Comparison of ENCODE assay signal across 8 cellular contexts in genomic region chr4:150867148-150867547, GRCh38.
DNase-seq lines count a peak whose midpoint lies in the region; ATAC-seq, FAIRE-seq and TF ChIP-seq lines count a peak whose summit lies in the region.

No MANE protein-coding gene starts in this region.

- H3K27me3 ChIP-seq in H1 (replicated peaks in 1 of 4; ENCODE audit: control insufficient read depth in 3 of 4, extremely low read depth in 1 of 4, insufficient read depth in 3 of 4, low read length in 3 of 4) = no peaks in the 10 kb centered on the region
- H3K27me3 ChIP-seq in mesendoderm (ENCODE audit: insufficient read depth, low read length, poor library complexity) = no peaks in the 10 kb centered on the region

- H4K20me1 ChIP-seq in H1 (replicated peaks in 1 of 2; ENCODE audit: control insufficient read depth in 1 of 2, insufficient read depth in 2 of 2, low read length in 2 of 2) = no peaks in the 10 kb centered on the region

- no peak overlapping the region for H3K23ac ChIP-seq in H1 (ENCODE audit: insufficient read length)
- H3K23ac ChIP-seq in mesendoderm (ENCODE audit: low read length) = no peak overlapping the region

- H2AK5ac ChIP-seq in H1 (ENCODE audit: low read depth, low read length) = no peak overlapping the region
- no peak overlapping the region for H2AK5ac ChIP-seq in mesendoderm (ENCODE audit: low read length)

- no peak overlapping the region for H3K18ac ChIP-seq in H1 (ENCODE audit: extremely low read depth, low read length)
- H3K18ac ChIP-seq in mesendoderm (ENCODE audit: low read length) = no peak overlapping the region

- H3K4me2 ChIP-seq in H1 (ENCODE audit: insufficient read depth in 1 of 2, low read depth in 2 of 2, low read length in 2 of 2) = no peak overlapping the region
- H3K4me2 ChIP-seq in mesendoderm (ENCODE audit: low read length) = no peak overlapping the region

- no peaks in the 10 kb centered on the region for H3K9me3 ChIP-seq in H1 (ENCODE audit: insufficient read depth in 2 of 2, low read depth in 1 of 2, low read length in 1 of 2)

- H3K27ac ChIP-seq in H1 (ENCODE audit: low read depth, low read length) (no peak overlapping the region), mesendoderm (ENCODE audit: low read depth, low read length) (no peak overlapping the region)

- CTCF ChIA-PET in H1 (lab: Charles Lee; ENCODE audit: partially characterized antibody) = interaction anchor here (0.6 to 3.3 kb wide), 29 partner anchors 9 to 653 kb away, joined by 3 to 10 read pairs (median 3); no protein-coding TSS in a partner anchor

- H2BK20ac ChIP-seq in H1 (ENCODE audit: low read length) = no peak overlapping the region

- H2BK120ac ChIP-seq in H1 (replicated peaks; ENCODE audit: low read depth, low read length) (no peak overlapping the region), mesendoderm (ENCODE audit: low read depth, low read length) (no peak overlapping the region)

- peaks cover 0 to 17% (median 0%) of the 10 kb centered on the region in 4 experiments; a peak in 1 of 8 replicates for H3K36me3 ChIP-seq in H1 (ENCODE audit: control insufficient read depth in 2 of 4, insufficient read depth in 4 of 4, low read length in 3 of 4)
- H3K36me3 ChIP-seq in mesendoderm (ENCODE audit: control insufficient read depth, insufficient read depth, low read length) = no peaks in the 10 kb centered on the region

- H2BK5ac ChIP-seq in H1 (ENCODE audit: low read depth, low read length) (no peak overlapping the region), mesendoderm (ENCODE audit: low read length) (no peak overlapping the region)

- no peak overlapping the region for H4K91ac ChIP-seq in H1 (replicated peaks; ENCODE audit: insufficient read length, low read length)

- ATAC-seq in HG02588 (IDR thresholded peaks at IDR 0.05; ENCODE audit: unreplicated experiment) (peak; percentile 84), GM18505 (IDR thresholded peaks at IDR 0.05; ENCODE audit: unreplicated experiment) (no peak)

- no peaks in the 10 kb centered on the region for H3K79me2 ChIP-seq in H1 (ENCODE audit: control insufficient read depth in 1 of 2, insufficient read depth in 2 of 2, low read length in 2 of 2)
- no peaks in the 10 kb centered on the region for H3K79me2 ChIP-seq in mesendoderm (ENCODE audit: control insufficient read depth, insufficient read depth, low read length)

- H3K23me2 ChIP-seq in H1 (ENCODE audit: low read depth, low read length) = no peaks in the 10 kb centered on the region

- no peak overlapping the region for H3K14ac ChIP-seq in H1 (ENCODE audit: insufficient read length)

- H3K4me3 ChIP-seq in AG10803 (ENCODE audit: low read length) (no peak overlapping the region), GM12864 (ENCODE audit: low read depth, low read length) (no peak overlapping the region), H1 (ENCODE audit: extremely low read depth in 1 of 4, insufficient read depth in 2 of 4, low read depth in 3 of 4, low read length in 4 of 4) (no peak overlapping the region), mesendoderm (ENCODE audit: low read length) (no peak overlapping the region)

- TF ChIP-seq RAD21 in H1 (IDR thresholded peaks at IDR 0.05 in 1 of 2, conservative IDR thresholded peaks at IDR 0.05 in 1 of 2; ENCODE audit: low read depth in 2 of 2, low read length in 2 of 2) = peak; percentile 73 to 75

- DNase-seq in AG10803 (ENCODE audit: low read depth) (peak; percentile 79), GM12864 (ENCODE audit: low read depth) (peak; percentile 60), NAMALWA (ENCODE audit: low spot score) (peak; percentile 93), SHP77 (lab: John Stamatoyannopoulos, UW) (peak; percentile 56 to 60), H1 (ENCODE audit: low read depth in 1 of 2, low spot score in 2 of 2) (no peak), mesendoderm (peak; percentile 87)

- TF ChIP-seq EP300 in H1 (IDR thresholded peaks at IDR 0.05; ENCODE audit: borderline replicate concordance in 1 of 2, low read depth in 2 of 2, low read length in 2 of 2) = no peak

- no peak for FAIRE-seq in H1 (lab: Jason Lieb, UNC)

- no peak overlapping the region for H3K56ac ChIP-seq in H1 (replicated peaks; ENCODE audit: insufficient read length, low read depth, low read length)
- H3K56ac ChIP-seq in mesendoderm (ENCODE audit: low read length) = no peak overlapping the region

- TF ChIP-seq POLR2A in H1 (IDR thresholded peaks at IDR 0.05; ENCODE audit: control extremely low read depth in 1 of 2, low read depth in 2 of 2, low read length in 2 of 2) (no peak), GM18505 (IDR thresholded peaks at IDR 0.05; ENCODE audit: borderline replicate concordance, extremely low read depth, insufficient read depth, insufficient read length) (no peak)

- H4K5ac ChIP-seq in H1 (ENCODE audit: insufficient read length, low read depth, low read length) = no peak overlapping the region
- H4K5ac ChIP-seq in mesendoderm (ENCODE audit: low read length) = no peak overlapping the region

- H4K8ac ChIP-seq in H1 (ENCODE audit: extremely low read depth, insufficient read depth, low read length) (no peak overlapping the region), mesendoderm (ENCODE audit: low read depth, low read length) (no peak overlapping the region)

- H3K4me1 ChIP-seq in H1 (replicated peaks in 1 of 4; ENCODE audit: control insufficient read depth in 3 of 4, insufficient read depth in 4 of 4, low read length in 3 of 4) (no peaks in the 10 kb centered on the region), mesendoderm (ENCODE audit: control insufficient read depth, low read depth, low read length) (no peaks in the 10 kb centered on the region)

- H2AFZ ChIP-seq in H1 (ENCODE audit: low read length) = no peak overlapping the region

- H3K9ac ChIP-seq in H1 (replicated peaks in 1 of 4; ENCODE audit: extremely low read depth in 1 of 4, low read depth in 3 of 4, low read length in 3 of 4) (no peak overlapping the region), mesendoderm (ENCODE audit: low read length) (no peak overlapping the region)

- H2BK12ac ChIP-seq in H1 (ENCODE audit: low read depth, low read length) = no peak overlapping the region

- TF ChIP-seq CTCF in AG10803 (conservative IDR thresholded peaks at IDR 0.05; ENCODE audit: low read length) (peak; percentile 66), GM12864 (IDR thresholded peaks at IDR 0.05; ENCODE audit: low read depth, low read length, missing control alignments) (peak; percentile 33), H1 (IDR thresholded peaks at IDR 0.05; ENCODE audit: control extremely low read depth in 1 of 3, insufficient read depth in 1 of 3, low read depth in 1 of 3, low read length in 3 of 3) (peak in 2 of 3 experiments; percentile 35 to 50; a peak in 2 of 4 replicates)

- H3K4ac ChIP-seq in H1 (replicated peaks; ENCODE audit: insufficient read length, low read depth, low read length) (no peak overlapping the region), mesendoderm (ENCODE audit: low read depth, low read length) (no peak overlapping the region)

- H3K79me1 ChIP-seq in H1 (ENCODE audit: low read depth, low read length) (no peaks in the 10 kb centered on the region), mesendoderm (ENCODE audit: low read length) (no peaks in the 10 kb centered on the region)

- WGBS in H1 (ENCODE audit: extremely low coverage in 1 of 2, insufficient coverage in 1 of 2, insufficient read length in 1 of 2, insufficient replicate concordance in 2 of 2, low coverage in 1 of 2, low lambda C conversion rate in 2 of 2, missing lambda C conversion rate in 1 of 2), 2 experiments = 63% methylated on average over 4 of the region's 4 CpGs; no CpG with 5 or more reads in 1 of the 2 experiments
- WGBS in mesendoderm (ENCODE audit: extremely low coverage, insufficient coverage, low lambda C conversion rate) = no CpG with 5 or more reads among the region's 4 CpGs

- POLR2A ChIA-PET in H1 (lab: Charles Lee; ENCODE audit: partially characterized antibody) = interaction anchor here (0.6 to 0.7 kb wide), 3 partner anchors 72 to 564 kb away, joined by 3 to 4 read pairs (median 3); no protein-coding TSS in a partner anchor

- H2BK15ac ChIP-seq in H1 (ENCODE audit: low read length) = no peak overlapping the region
- no peak overlapping the region for H2BK15ac ChIP-seq in mesendoderm (replicated peaks; ENCODE audit: low read depth)

TF ChIP-seq in H1, 55 proteins besides CTCF, POLR2A, EP300 and RAD21:
- TF ChIP-seq MAFK (IDR thresholded peaks at IDR 0.05; ENCODE audit: low read depth, low read length) = peak; percentile 27; the same call in 1 of the 2 replicates
- TF ChIP-seq CEBPB (IDR thresholded peaks at IDR 0.05; ENCODE audit: low read depth, low read length) = no peak

Comparison
In these comparisons a context has a peak if more than half of its experiments do, and no peak if none do; other contexts are left out.
1. DNase-seq: peak in AG10803 (single experiment), GM12864 (single experiment), NAMALWA (single experiment), SHP77 (2 of 2) and mesendoderm (single experiment); none in H1 (0 of 2).
2. Peak in every context shown above with its lines, with median percentiles within 50 percentile points of each other: CTCF ChIP-seq.